ENCODE assay signal across 17 cellular contexts in the genomic region with DNA sequence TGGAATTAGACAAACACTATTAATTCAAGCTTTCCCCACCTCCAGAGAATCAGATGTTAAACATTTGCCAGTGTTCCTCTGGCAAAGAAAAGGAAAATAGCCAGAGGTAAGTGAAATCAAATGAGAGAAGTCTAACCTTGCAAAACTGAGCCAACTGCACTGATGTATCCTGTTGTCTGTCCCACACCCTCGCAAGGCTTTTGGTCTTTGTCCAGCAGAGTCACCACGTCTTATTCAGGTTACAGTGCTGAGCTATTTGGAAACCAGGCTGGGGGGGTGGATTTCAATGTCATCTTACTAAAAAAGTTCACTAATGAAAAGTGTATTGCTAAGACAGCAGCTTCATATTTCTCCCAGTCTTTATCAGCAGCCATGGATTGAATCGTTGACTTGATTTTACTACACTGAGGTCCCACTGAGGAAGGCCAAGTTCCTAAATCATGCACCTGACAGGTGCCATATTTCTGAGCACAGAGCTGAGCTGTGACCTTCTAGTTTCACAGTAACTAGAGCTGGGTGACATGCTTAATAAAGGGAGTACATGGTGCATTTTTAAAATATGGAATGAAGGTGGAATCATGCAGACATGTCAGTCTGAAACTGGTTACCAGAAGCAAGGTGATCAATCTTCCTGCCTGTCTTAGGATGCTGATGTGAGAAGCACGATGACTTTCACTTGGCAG.
"Had no signal": no experiment of that assay in that cellular context is flagged by ENCODE, and none has a peak within 500 bp of the region (broad histone marks: within the 10 kb centered on the region; RNA-seq: fewer than 3 reads in every experiment).

No MANE protein-coding gene starts in this region.

- H3K9ac ChIP-seq: parathyroid adenoma had no signal

- H3K9me3 Mint-ChIP-seq: nephron had no signal

- DNase-seq: effector memory CD8-positive, alpha-beta T cell; erythroblast; foreskin keratinocyte; heart left ventricle; hippocampal formation; sigmoid colon; small intestine; stimulated activated CD4-positive, alpha-beta T cell treated with anti-CD3 and anti-CD28 coated beads, Interleukin-12 subunit alpha, Interleukin-12 subunit beta, amount 100 ng/mL, for 4 hours; stimulated activated naive CD4-positive, alpha-beta T cell; stomach; substantia nigra; transverse colon had no signal

- H3K4me3 ChIP-seq: heart left ventricle, prostate gland, sigmoid colon, stomach, thoracic aorta, transverse colon had no signal

- H3K36me3 Mint-ChIP-seq: mesothelial cell of epicardium had no signal

- H3K27ac ChIP-seq: foreskin keratinocyte, heart left ventricle, parathyroid adenoma, prostate gland, sigmoid colon, stomach, thoracic aorta, transverse colon had no signal

- H3K4me1 ChIP-seq: foreskin keratinocyte, parathyroid adenoma, prostate gland, sigmoid colon, stomach, transverse colon had no signal

- H3K36me3 ChIP-seq: heart left ventricle, prostate gland, sigmoid colon, stomach, thoracic aorta, transverse colon had no signal

- H3K79me2 ChIP-seq: parathyroid adenoma had no signal

- H3K27ac Mint-ChIP-seq: effector memory CD8-positive, alpha-beta T cell; mesothelial cell of epicardium; nephron had no signal

- H3K27me3 ChIP-seq: foreskin keratinocyte, heart left ventricle, sigmoid colon, stomach, transverse colon had no signal

- H3K4me3 Mint-ChIP-seq: effector memory CD8-positive, alpha-beta T cell; mesothelial cell of epicardium; nephron had no signal

- H2AFZ ChIP-seq: parathyroid adenoma had no signal

- H3K9me3 ChIP-seq: heart left ventricle, prostate gland, sigmoid colon, stomach, thoracic aorta, transverse colon had no signal
